Comparison of ENCODE assay signal across 18 cellular contexts in the genomic region with DNA sequence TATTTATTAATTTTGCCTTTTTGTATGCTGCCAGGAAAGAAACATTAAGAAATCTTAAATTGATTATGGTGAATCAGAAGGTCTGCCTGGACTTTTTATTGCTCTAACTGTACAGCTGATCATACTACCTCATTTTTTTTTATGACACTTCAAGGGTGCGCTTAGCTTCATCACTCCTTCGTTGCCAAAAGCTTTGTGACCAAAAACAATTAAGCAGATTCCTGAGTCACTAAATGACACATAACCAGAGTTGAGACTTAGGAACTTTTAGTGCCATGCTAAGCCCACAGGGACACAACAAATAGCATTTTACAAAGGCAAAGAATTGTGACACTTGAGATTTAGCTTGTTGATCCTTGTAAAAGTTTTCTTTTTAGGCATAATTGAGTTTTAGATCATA. TPM values are rescaled to one million over a fixed set of nuclear protein-coding genes. Genes with fewer than 3 reads are reported as not detected.
DNase-seq lines count a peak whose midpoint lies in the region; ATAC-seq and TF ChIP-seq lines count a peak whose summit lies in the region.
"Had no signal": no experiment of that assay in that cellular context is flagged by ENCODE, and none has a peak within 500 bp of the region (broad histone marks: within the 10 kb centered on the region; RNA-seq: fewer than 3 reads in every experiment).

No MANE protein-coding gene starts in this region.

- DNase-seq in activated CD4-positive, alpha-beta T cell treated with anti-CD3 and anti-CD28 coated beads, Interleukin-2, amount 10 ng/mL, durations not matched to agents 24 days and 14 days: peak; percentile 29
- DNase-seq in activated CD4-positive, alpha-beta T cell treated with anti-CD3 and anti-CD28 coated beads, Interleukin-2, amount 50 U/mL, for 1 hour: no peak
- DNase-seq in NOMO-1 treated with DMSO at 0.1 percent for 48 hours (lab: John Stamatoyannopoulos, UW; ENCODE audit: unreplicated experiment) (peak; percentile 44), MG63 (no peak), brain microvascular endothelial cell (no peak), activated gamma-delta T cell (lab: John Stamatoyannopoulos, UW) (no peak)
- DNase-seq in central memory CD8-positive, alpha-beta T cell (ENCODE audit: low spot score in 2 of 2): no peak
- DNase-seq: ACHN; BE2C; C1 segment of cervical spinal cord; CD4-positive, CD25-positive, alpha-beta regulatory T cell; CD8-positive, alpha-beta memory T cell; COR-L47; DMS 273 treated with DMSO at 0.1 percent for 48 hours; HCEC 1CT had no signal

- in situ Hi-C loops in brain microvascular endothelial cell (cut with HindIII; ENCODE audit: low pct_ligation_motif_present, low sequenced_read_pairs): no loop called here

- no peak overlapping the region for H3K4me3 Mint-ChIP-seq in activated CD4-positive, alpha-beta T cell treated with anti-CD3 and anti-CD28 coated beads, Interleukin-2, amount 10 ng/mL, durations not matched to agents 24 days and 14 days
- H3K4me3 Mint-ChIP-seq in central memory CD8-positive, alpha-beta T cell: no peak overlapping the region
- H3K4me3 Mint-ChIP-seq: CD4-positive, CD25-positive, alpha-beta regulatory T cell; CD8-positive, alpha-beta memory T cell; GM23338 had no signal

- no peak overlapping the region for H3K4me3 ChIP-seq in MG63
- H3K4me3 ChIP-seq in brain microvascular endothelial cell (ENCODE audit: low read depth, low read length): no peak overlapping the region
- H3K4me3 ChIP-seq: GM23338 had no signal

- intact Hi-C loops in activated CD4-positive, alpha-beta T cell treated with anti-CD3 and anti-CD28 coated beads, Interleukin-2, amount 10 ng/mL, durations not matched to agents 24 days and 14 days (cut with micrococcal nuclease): loop anchor here (5.0 kb wide), 3 partner anchors 35 to 265 kb away; no protein-coding TSS in a partner anchor

- H3K4me1 Mint-ChIP-seq in activated CD4-positive, alpha-beta T cell treated with anti-CD3 and anti-CD28 coated beads, Interleukin-2, amount 10 ng/mL, durations not matched to agents 24 days and 14 days: peaks cover 13% of the 10 kb centered on the region
- H3K4me1 Mint-ChIP-seq in central memory CD8-positive, alpha-beta T cell: peaks cover 16% of the 10 kb centered on the region
- H3K4me1 Mint-ChIP-seq: GM23338 had no signal

- H3K27ac ChIP-seq in brain microvascular endothelial cell: no peak overlapping the region

- ATAC-seq in central memory CD8-positive, alpha-beta T cell (replicated peaks; ENCODE audit: extremely low read depth, poor library complexity, severe bottlenecking): no peak
- ATAC-seq: GM23338 had no signal

- H3K27me3 Mint-ChIP-seq in activated CD4-positive, alpha-beta T cell treated with anti-CD3 and anti-CD28 coated beads, Interleukin-2, amount 10 ng/mL, durations not matched to agents 24 days and 14 days: peaks cover 26% of the 10 kb centered on the region
- H3K27me3 Mint-ChIP-seq in central memory CD8-positive, alpha-beta T cell: peaks cover 16% of the 10 kb centered on the region

- H3K36me3 ChIP-seq in MG63: no peaks in the 10 kb centered on the region
- H3K36me3 ChIP-seq in brain microvascular endothelial cell (replicated peaks): no peaks in the 10 kb centered on the region
- H3K36me3 ChIP-seq: BE2C had no signal

- H3K9me3 ChIP-seq in MG63: no peaks in the 10 kb centered on the region
- H3K9me3 ChIP-seq: BE2C had no signal

- H3K36me3 Mint-ChIP-seq in activated CD4-positive, alpha-beta T cell treated with anti-CD3 and anti-CD28 coated beads, Interleukin-2, amount 10 ng/mL, durations not matched to agents 24 days and 14 days (ENCODE audit: low read depth): no peaks in the 10 kb centered on the region
- H3K36me3 Mint-ChIP-seq in central memory CD8-positive, alpha-beta T cell (ENCODE audit: insufficient read depth): no peaks in the 10 kb centered on the region
- H3K36me3 Mint-ChIP-seq: CD4-positive, CD25-positive, alpha-beta regulatory T cell; CD8-positive, alpha-beta memory T cell had no signal

- H3K27me3 ChIP-seq in MG63 (peaks cover 6% of the 10 kb centered on the region), brain microvascular endothelial cell (replicated peaks) (peaks cover 3% of the 10 kb centered on the region)

- no peak overlapping the region for H3K27ac Mint-ChIP-seq in activated CD4-positive, alpha-beta T cell treated with anti-CD3 and anti-CD28 coated beads, Interleukin-2, amount 10 ng/mL, durations not matched to agents 24 days and 14 days
- peak overlapping the region; percentile 64 for H3K27ac Mint-ChIP-seq in central memory CD8-positive, alpha-beta T cell (ENCODE audit: low read depth)
- H3K27ac Mint-ChIP-seq: CD4-positive, CD25-positive, alpha-beta regulatory T cell; GM23338 had no signal

- no peaks in the 10 kb centered on the region for H3K9me3 Mint-ChIP-seq in activated CD4-positive, alpha-beta T cell treated with anti-CD3 and anti-CD28 coated beads, Interleukin-2, amount 10 ng/mL, durations not matched to agents 24 days and 14 days
- H3K9me3 Mint-ChIP-seq in central memory CD8-positive, alpha-beta T cell: no peaks in the 10 kb centered on the region
- H3K9me3 Mint-ChIP-seq: CD8-positive, alpha-beta memory T cell; GM23338 had no signal

- TF ChIP-seq CTCF in brain microvascular endothelial cell (IDR thresholded peaks at IDR 0.05; ENCODE audit: low read depth, low read length, missing control alignments): no peak

RNA-seq across cellular contexts. Expression of a gene that starts 4.9 kb away (rescaled TPM):
- not detected in 2 replicates for total RNA-seq in activated CD4-positive, alpha-beta T cell treated with anti-CD3 and anti-CD28 coated beads, Interleukin-2, amount 10 ng/mL, durations not matched to agents 24 days and 14 days
- not detected in 2 replicates for total RNA-seq in MG63 (2014; rRNA removed; shearing (Covaris generic); ENCODE audit: low replicate concordance)
- total RNA-seq: A172; CD4-positive, CD25-positive, alpha-beta regulatory T cell; CD8-positive, alpha-beta memory T cell; GM23338; HT-29 had no signal

RNA-seq across cellular contexts. Expression of a gene that starts 41.2 kb away (rescaled TPM):
- 116 and 119 TPM in 2 replicates for total RNA-seq in activated CD4-positive, alpha-beta T cell treated with anti-CD3 and anti-CD28 coated beads, Interleukin-2, amount 10 ng/mL, durations not matched to agents 24 days and 14 days
- 51.6 and 65.3 TPM in 2 replicates for total RNA-seq in MG63 (2014; rRNA removed; shearing (Covaris generic); ENCODE audit: low replicate concordance)

Comparison
In these comparisons a context has a peak if more than half of its experiments do, and no peak if none do; other contexts are left out.
1. DNase-seq: peak in activated CD4-positive, alpha-beta T cell treated with anti-CD3 and anti-CD28 coated beads, Interleukin-2, amount 10 ng/mL, durations not matched to agents 24 days and 14 days (single experiment) and NOMO-1 treated with DMSO at 0.1 percent for 48 hours (single experiment); none in activated CD4-positive, alpha-beta T cell treated with anti-CD3 and anti-CD28 coated beads, Interleukin-2, amount 50 U/mL, for 1 hour (single experiment), central memory CD8-positive, alpha-beta T cell (0 of 2), MG63 (single experiment), brain microvascular endothelial cell (single experiment) and activated gamma-delta T cell (single experiment).